13 cellular contexts compared by ENCODE assay signal in genomic region chr7:925601-926000, GRCh38. TPM values are rescaled to one million over a fixed set of nuclear protein-coding genes. Genes with fewer than 3 reads are reported as not detected.
DNase-seq lines count a peak whose midpoint lies in the region; ATAC-seq and TF ChIP-seq lines count a peak whose summit lies in the region.
"Had no signal": no experiment of that assay in that cellular context is flagged by ENCODE, and none has a peak within 500 bp of the region (broad histone marks: within the 10 kb centered on the region; RNA-seq: fewer than 3 reads in every experiment).

No MANE protein-coding gene starts in this region.

- ATAC-seq in T-helper 17 cell, result no peak
- ATAC-seq: activated T-helper 17 cell treated with anti-CD3 and anti-CD28 coated beads, Interleukin-2, amount 50 U/mL, for 72 hours had no signal

- H3K27ac Mint-ChIP-seq in T-helper 17 cell, result peak overlapping the region; percentile 39
- H3K27ac Mint-ChIP-seq: activated T-helper 17 cell treated with anti-CD3 and anti-CD28 coated beads, Interleukin-2, amount 50 U/mL, for 72 hours had no signal

- intact Hi-C loops in dorsolateral prefrontal cortex (cut with DNase I) (no loop called here), posterior vena cava (cut with DNase I) (no loop called here)

- peak overlapping the region; percentile 21 for H3K4me3 Mint-ChIP-seq in T-helper 17 cell

- H3K9me3 ChIP-seq in T-helper 17 cell (ENCODE audit: control insufficient read depth, low read length, poor library complexity, severe bottlenecking), result no peaks in the 10 kb centered on the region
- H3K9me3 ChIP-seq: MG63 had no signal

- no peaks in the 10 kb centered on the region for H3K27me3 Mint-ChIP-seq in T-helper 17 cell
- H3K27me3 Mint-ChIP-seq: activated T-helper 17 cell treated with anti-CD3 and anti-CD28 coated beads, Interleukin-2, amount 50 U/mL, for 72 hours had no signal

- no peaks in the 10 kb centered on the region for H3K27me3 ChIP-seq in dorsolateral prefrontal cortex
- H3K27me3 ChIP-seq: MG63 had no signal

- no peak for TF ChIP-seq CTCF in dorsolateral prefrontal cortex (IDR thresholded peaks at IDR 0.05 in 54 of 56, conservative IDR thresholded peaks at IDR 0.05 in 2 of 56; ENCODE audit: low read depth in 1 of 56, partially characterized antibody in 56 of 56)

- no peaks in the 10 kb centered on the region for H3K36me3 Mint-ChIP-seq in T-helper 17 cell (ENCODE audit: low read depth)

- H3K27ac ChIP-seq in dorsolateral prefrontal cortex, result peak overlapping the region; percentile 18 to 100 (median 98)
- H3K27ac ChIP-seq: C4-2B, PC-9 had no signal

- peak; percentile 61 for DNase-seq in A172 (ENCODE audit: low spot score)
- peak in 1 of 3 donors; percentile 14 for DNase-seq in T-helper 17 cell
- DNase-seq in dorsolateral prefrontal cortex, result peak in 8 of 10 donors; percentile 29 to 78 (median 52)
- peak; percentile 85 for DNase-seq in posterior vena cava (ENCODE audit: low spot score)
- no peak for DNase-seq in globus pallidus (ENCODE audit: low spot score)
- DNase-seq in ecto neural progenitor cell (ENCODE audit: low spot score), result no peak
- DNase-seq in NCI-H187 (lab: John Stamatoyannopoulos, UW), result no peak
- DNase-seq in EL, result no peak
- DNase-seq: MG63 had no signal

- H3K4me1 Mint-ChIP-seq in T-helper 17 cell, result peaks cover 22% of the 10 kb centered on the region

- H3K4me3 ChIP-seq in dorsolateral prefrontal cortex, result no peak overlapping the region
- H3K4me3 ChIP-seq: MG63, PC-9 had no signal

RNA-seq across cellular contexts. Expression of gene ADAP1, which starts 28.9 kb away (rescaled TPM):
- total RNA-seq in A172 (2014; rRNA removed; shearing (Covaris generic)), result 33.3 and 46.8 TPM in 2 replicates
- total RNA-seq in T-helper 17 cell (10 to 100 TPM in 1 of 2 donors, 1 to 10 TPM in 1; 6.7 to 15.4 TPM), dorsolateral prefrontal cortex (100 to 1,000 TPM in 118 of 120 experiments, 10 to 100 TPM in 2; 97.0 to 199 (median 136) TPM), posterior vena cava (10 to 100 TPM; 16.3 to 17.8 TPM)

RNA-seq across cellular contexts. Expression of gene GET4, which starts 49.2 kb away (rescaled TPM):
- total RNA-seq in A172 (2014; rRNA removed; shearing (Covaris generic)), result 55.3 and 56.3 TPM in 2 replicates
- total RNA-seq in T-helper 17 cell, result 10 to 100 TPM; 58.5 to 81.0 TPM
- 10 to 100 TPM; 25.4 to 54.1 (median 40.7) TPM for total RNA-seq in dorsolateral prefrontal cortex
- total RNA-seq in posterior vena cava, result 10 to 100 TPM; 13.2 to 16.3 TPM

RNA-seq across cellular contexts. Expression of gene COX19, which starts 49.7 kb away (rescaled TPM):
- 5.2 and 8.8 TPM in 2 replicates for total RNA-seq in A172 (2014; rRNA removed; shearing (Covaris generic))
- total RNA-seq in T-helper 17 cell, result 10 to 100 TPM; 40.1 to 43.2 TPM
- 10 to 100 TPM; 11.2 to 38.9 (median 18.5) TPM for total RNA-seq in dorsolateral prefrontal cortex
- total RNA-seq in posterior vena cava, result 1 to 10 TPM; 5.9 to 8.4 TPM

RNA-seq across cellular contexts. Expression of gene CYP2W1, which starts 57.4 kb away (rescaled TPM):
- total RNA-seq in A172 (2014; rRNA removed; shearing (Covaris generic)), result not detected in 2 replicates
- total RNA-seq in T-helper 17 cell (not detected), dorsolateral prefrontal cortex (under 1 TPM in 4 of 120 experiments, not detected in 116; 0.24 to 0.52 (median 0.33) TPM), posterior vena cava (not detected)
- total RNA-seq: activated T-helper 17 cell treated with anti-CD3 and anti-CD28 coated beads, Interleukin-2, amount 50 U/mL, for 72 hours; mononuclear cell; PC-9 had no signal

Comparison
In these comparisons a context has a peak if more than half of its experiments do, and no peak if none do; other contexts are left out.
1. DNase-seq: peak in A172 (single experiment), dorsolateral prefrontal cortex (8 of 10) and posterior vena cava (single experiment); none in globus pallidus (single experiment), ecto neural progenitor cell (single experiment), NCI-H187 (0 of 2) and EL (single experiment).